ENCODE assay signal across 29 cellular contexts in genomic region chr17:81408049-81408448, GRCh38.
"Had no signal": no experiment of that assay in that cellular context is flagged by ENCODE, and none has a peak within 500 bp of the region (broad histone marks: within the 10 kb centered on the region; RNA-seq: fewer than 3 reads in every experiment).

No MANE protein-coding gene starts in this region.

- DNase-seq: activated CD4-positive, alpha-beta T cell treated with anti-CD3 and anti-CD28 coated beads for 48 hours; activated CD4-positive, alpha-beta T cell treated with anti-CD3 and anti-CD28 coated beads, Interleukin-2, amount 50 U/mL, for 4 hours; activated CD4-positive, CD25-positive, alpha-beta regulatory T cell treated with anti-CD3 and anti-CD28 coated beads, Interleukin-2, amount 50 U/mL, for 72 hours; activated CD8-positive, alpha-beta memory T cell treated with anti-CD3 and anti-CD28 coated beads, Interleukin-2, amount 50 U/mL, for 48 hours; activated CD8-positive, alpha-beta T cell treated with anti-CD3 and anti-CD28 coated beads, Interleukin-2, amount 10 ng/mL, durations not matched to agents 7 days and 5 days; activated effector memory CD4-positive, alpha-beta T cell treated with Interleukin-2 at 50 U/mL for 16 hours; activated naive CD4-positive, alpha-beta T cell; activated naive CD8-positive, alpha-beta T cell treated with anti-CD3 and anti-CD28 coated beads, Interleukin-2, amount 50 U/mL, for 24 hours; activated T-cell treated with anti-CD3 and anti-CD28 coated beads, Interleukin-2, amount 50 U/mL, for 1 hour; amniotic stem cell; body of pancreas; central memory CD4-positive, alpha-beta T cell; KG1; NCI-H1092; NCI-H1930; NCI-H2107; NCI-H226; NCI-H510A; NCI-H526 treated with DMSO at 0.1 percent for 48 hours; NCI-H82; SHP77 had no signal

- ATAC-seq: activated CD8-positive, alpha-beta T cell treated with anti-CD3 and anti-CD28 coated beads, Interleukin-2, amount 10 ng/mL, durations not matched to agents 7 days and 5 days; activated naive CD8-positive, alpha-beta T cell treated with anti-CD3 and anti-CD28 coated beads, Interleukin-2, amount 50 U/mL, for 24 hours; body of pancreas; WTC11 had no signal

- H3K27ac Mint-ChIP-seq: activated CD8-positive, alpha-beta T cell treated with anti-CD3 and anti-CD28 coated beads, Interleukin-2, amount 10 ng/mL, durations not matched to agents 7 days and 5 days; activated naive CD4-positive, alpha-beta T cell treated with anti-CD3 and anti-CD28 coated beads, Interleukin-2, amount 50 U/mL, for 24 hours; activated naive CD8-positive, alpha-beta T cell treated with anti-CD3 and anti-CD28 coated beads, Interleukin-2, amount 50 U/mL, for 24 hours; activated T-helper 1 cell treated with anti-CD3 and anti-CD28 coated beads, Interleukin-12 subunit alpha, Interleukin-12 subunit beta, Interleukin-2, Interleukin-4 antibody, amounts not matched to agents 30 ng/mL and 10 ng/mL and 1 ng/mL, durations not matched to agents 14 hours and 24 hours and 36 hours; T-helper 1 cell treated with Interleukin-12 subunit alpha and Interleukin-12 subunit beta and Interleukin-4 antibody, amounts not matched to agents 30 μg/mL and 1 μg/mL, for 36 hours; WTC11 had no signal

- FAIRE-seq: bronchial epithelial cell, RCC 7860 had no signal

- H3K4me3 ChIP-seq: ascending aorta, body of pancreas, SJSA1 had no signal

- H3K9me3 ChIP-seq: ascending aorta, body of pancreas, SJSA1 had no signal

- H3K36me3 Mint-ChIP-seq: activated naive CD4-positive, alpha-beta T cell treated with anti-CD3 and anti-CD28 coated beads, Interleukin-2, amount 50 U/mL, for 24 hours; WTC11 had no signal

- H3K4me3 Mint-ChIP-seq: activated CD8-positive, alpha-beta T cell treated with anti-CD3 and anti-CD28 coated beads, Interleukin-2, amount 10 ng/mL, durations not matched to agents 7 days and 5 days; activated naive CD4-positive, alpha-beta T cell treated with anti-CD3 and anti-CD28 coated beads, Interleukin-2, amount 50 U/mL, for 24 hours; activated naive CD8-positive, alpha-beta T cell treated with anti-CD3 and anti-CD28 coated beads, Interleukin-2, amount 50 U/mL, for 24 hours; activated T-helper 1 cell treated with anti-CD3 and anti-CD28 coated beads, Interleukin-12 subunit alpha, Interleukin-12 subunit beta, Interleukin-2, Interleukin-4 antibody, amounts not matched to agents 30 ng/mL and 10 ng/mL and 1 ng/mL, durations not matched to agents 14 hours and 24 hours and 36 hours; T-helper 1 cell treated with Interleukin-12 subunit alpha and Interleukin-12 subunit beta and Interleukin-4 antibody, amounts not matched to agents 30 μg/mL and 1 μg/mL, for 36 hours; WTC11 had no signal

- H3K27ac ChIP-seq: body of pancreas, SJSA1 had no signal

- H3K9me3 Mint-ChIP-seq: activated naive CD4-positive, alpha-beta T cell treated with anti-CD3 and anti-CD28 coated beads, Interleukin-2, amount 50 U/mL, for 24 hours; activated naive CD8-positive, alpha-beta T cell treated with anti-CD3 and anti-CD28 coated beads, Interleukin-2, amount 50 U/mL, for 24 hours; activated T-helper 1 cell treated with anti-CD3 and anti-CD28 coated beads, Interleukin-12 subunit alpha, Interleukin-12 subunit beta, Interleukin-2, Interleukin-4 antibody, amounts not matched to agents 30 ng/mL and 10 ng/mL and 1 ng/mL, durations not matched to agents 14 hours and 24 hours and 36 hours; T-helper 1 cell treated with Interleukin-12 subunit alpha and Interleukin-12 subunit beta and Interleukin-4 antibody, amounts not matched to agents 30 μg/mL and 1 μg/mL, for 36 hours; WTC11 had no signal

- H3K36me3 ChIP-seq: ascending aorta, SJSA1 had no signal

- H3K27me3 ChIP-seq: ascending aorta, body of pancreas, SJSA1 had no signal
